Comparison of ENCODE assay signal across 8 cellular contexts in the genomic region with DNA sequence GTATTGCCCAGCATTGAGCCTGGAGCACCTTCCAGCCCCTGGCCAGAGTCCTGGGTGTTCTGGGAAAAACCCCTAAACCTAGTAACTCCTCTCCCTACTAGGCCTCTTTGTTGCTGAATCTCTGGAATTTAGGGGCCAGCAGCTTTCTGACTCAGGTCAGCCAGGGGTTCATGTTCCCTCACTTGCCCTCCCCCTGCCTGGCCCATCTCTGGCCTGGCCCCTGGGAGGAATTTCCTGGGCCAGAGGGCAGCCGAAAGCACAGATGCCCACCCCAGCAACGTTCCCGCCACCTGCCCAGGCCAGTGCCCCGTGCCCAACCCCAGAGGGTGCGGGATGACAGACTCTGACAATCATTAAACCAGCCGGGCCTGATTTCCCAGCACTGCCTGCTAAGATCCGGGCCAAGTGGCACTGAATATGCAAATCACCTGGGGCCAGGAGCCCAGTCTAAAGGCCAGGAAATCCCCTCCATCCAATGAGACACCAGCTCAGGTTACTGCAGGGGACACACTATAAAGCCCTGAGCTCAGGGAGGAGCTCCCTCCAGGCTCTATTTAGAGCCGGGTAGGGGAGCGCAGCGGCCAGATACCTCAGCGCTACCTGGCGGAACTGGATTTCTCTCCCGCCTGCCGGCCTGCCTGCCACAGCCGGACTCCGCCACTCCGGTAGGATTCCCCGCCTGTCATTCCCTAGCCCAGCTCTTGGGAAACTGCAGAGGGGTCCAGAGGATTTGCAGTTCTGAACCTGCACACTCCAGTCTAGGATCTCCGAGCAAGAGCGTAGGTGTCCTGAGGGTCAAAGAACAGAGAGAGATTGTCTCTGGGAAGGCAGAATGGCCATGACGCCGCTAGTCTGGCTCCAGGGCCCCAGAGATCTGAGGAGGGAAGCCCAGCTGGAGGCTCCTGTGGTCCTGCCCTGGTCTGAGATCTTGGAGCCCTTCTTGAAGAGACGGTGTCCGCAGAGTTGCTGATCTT. TPM values are rescaled to one million over a fixed set of nuclear protein-coding genes. Genes with fewer than 3 reads are reported as not detected.
DNase-seq lines count a peak whose midpoint lies in the region; ATAC-seq, FAIRE-seq and TF ChIP-seq lines count a peak whose summit lies in the region.

A gene (plus strand): TSS at position 546 of the 974 bp plus-strand sequence. CDS start 550 bp downstream, outside the sequence.

- H3K4me3 ChIP-seq in testis = no peak within 1 kb of the TSS

- intact Hi-C loops in left colon (cut with DNase I, micrococcal nuclease) = loop anchor here in 1 of 2 donors (5.0 kb wide), 1 partner anchor 107 kb away; no protein-coding TSS in a partner anchor
- intact Hi-C loops in testis (cut with DNase I; ENCODE audit: low total_unique reads) = loop anchor here (5.0 kb wide), 1 partner anchor 122 kb away; no protein-coding TSS in a partner anchor

- TF ChIP-seq POLR2A in testis (IDR thresholded peaks at IDR 0.05) = no peak

- WGBS in testis, 2 donors = 76 to 86% methylated on average over 15 to 24 of the region's 24 CpGs

- peak; percentile 98 for ATAC-seq in GM19463 (IDR thresholded peaks at IDR 0.05; ENCODE audit: unreplicated experiment)
- ATAC-seq in left colon = peak; percentile 51
- no peak for ATAC-seq in HG02884 (IDR thresholded peaks at IDR 0.05; ENCODE audit: unreplicated experiment)

- H3K27me3 ChIP-seq in testis = no peaks in the 10 kb centered on the region

- peaks cover 4% of the 10 kb centered on the region for H3K4me1 ChIP-seq in testis

- TF ChIP-seq CTCF in testis (IDR thresholded peaks at IDR 0.05) = no peak

- H3K27ac ChIP-seq in testis = no peak within 1 kb of the TSS

- peak; percentile 100 for DNase-seq in DMS53 (lab: John Stamatoyannopoulos, UW)
- peak; percentile 68 for DNase-seq in HTR-8/SVneo (ENCODE audit: insufficient read length, low spot score)
- peak; percentile 84 for DNase-seq in SHP77 treated with DMSO at 0.1 percent for 48 hours (lab: John Stamatoyannopoulos, UW)
- peak; percentile 85 to 96 for DNase-seq in left colon
- DNase-seq in testis = no peak
- no peak for DNase-seq in NOMO-1 (lab: John Stamatoyannopoulos, UW; ENCODE audit: unreplicated experiment in 2 of 2)

- H3K9me3 ChIP-seq in testis = no peaks in the 10 kb centered on the region

- H3K36me3 ChIP-seq in testis (ENCODE audit: low read depth, missing control alignments) = no peaks in the 10 kb centered on the region

- FAIRE-seq in HTR-8/SVneo (lab: Jason Lieb, UNC) = peak; percentile 26

RNA-seq across cellular contexts. Expression of the gene that starts here (rescaled TPM):
- total RNA-seq in left colon = 1,000 to 10,000 TPM; 1,089 to 1,608 TPM
- under 1 TPM; 0.43 to 0.79 TPM for total RNA-seq in testis
- polyA plus RNA-seq in testis (ENCODE audit: insufficient read depth, low read depth, low replicate concordance) = 3.3 TPM

Comparison
In these comparisons a context has a peak if more than half of its experiments do, and no peak if none do; other contexts are left out.
1. RNA of the gene that starts here (total RNA-seq): 1,089 to 1,608 TPM in left colon; 0.43 to 0.79 TPM in testis; every median in the first group is over 100 times any median in the second.
2. DNase-seq: peak in DMS53 (single experiment), HTR-8/SVneo (single experiment), SHP77 treated with DMSO at 0.1 percent for 48 hours (single experiment) and left colon (2 of 2); none in testis (single experiment) and NOMO-1 (0 of 2).